Comparison of ENCODE assay signal across 18 cellular contexts in genomic region chr1:225347123-225347683, GRCh38.
DNase-seq lines count a peak whose midpoint lies in the region; ATAC-seq and TF ChIP-seq lines count a peak whose summit lies in the region.
"Had no signal": no experiment of that assay in that cellular context is flagged by ENCODE, and none has a peak within 500 bp of the region (broad histone marks: within the 10 kb centered on the region; RNA-seq: fewer than 3 reads in every experiment).

No MANE protein-coding gene starts in this region.

- ATAC-seq in GM18511 (IDR thresholded peaks at IDR 0.05; ENCODE audit: unreplicated experiment) (peak; percentile 60), GM21576 (IDR thresholded peaks at IDR 0.05; ENCODE audit: unreplicated experiment) (no peak)
- ATAC-seq: natural killer cell, upper lobe of right lung had no signal

- peaks cover 7% of the 10 kb centered on the region for H3K9me3 Mint-ChIP-seq in neural crest cell
- H3K9me3 Mint-ChIP-seq: activated CD4-positive, alpha-beta T cell treated with anti-CD3 and anti-CD28 coated beads, Interleukin-2, amount 10 ng/mL, durations not matched to agents 24 days and 14 days had no signal

- no peak for TF ChIP-seq CTCF in neural crest cell (conservative IDR thresholded peaks at IDR 0.05)

- in situ Hi-C loops in KBM-7 (cut with MboI; ENCODE audit: low pct_unique_long_range_greater_than_20kb, low sequenced_read_pairs): no loop called here

- no peak overlapping the region for H3K27ac ChIP-seq in caudate nucleus (ENCODE audit: low read depth, low read length)
- H3K27ac ChIP-seq: cardiac muscle cell, upper lobe of right lung had no signal

- DNase-seq in KBM-7 (peak; percentile 89), RPMI7951 (ENCODE audit: low read depth) (peak; percentile 6), neural crest cell (ENCODE audit: low read depth, low spot score) (peak; percentile 8), NCI-H69 (lab: John Stamatoyannopoulos, UW) (no peak), caudate nucleus (lab: John Stamatoyannopoulos, UW) (no peak), posterior cingulate gyrus (no peak)
- DNase-seq: activated CD4-positive, alpha-beta T cell treated with anti-CD3 and anti-CD28 coated beads, Interleukin-2, amount 10 ng/mL, durations not matched to agents 24 days and 14 days; activated effector memory CD4-positive, alpha-beta T cell treated with Interleukin-2 at 50 U/mL for 16 hours; COR-L47; KG1; mesendoderm; natural killer cell; NCI-H1417 treated with DMSO at 0.1 percent for 48 hours; NCI-H226; upper lobe of right lung had no signal

- peak overlapping the region; percentile 22 for H3K27ac Mint-ChIP-seq in neural crest cell (ENCODE audit: unreplicated experiment)
- H3K27ac Mint-ChIP-seq: activated CD4-positive, alpha-beta T cell treated with anti-CD3 and anti-CD28 coated beads, Interleukin-2, amount 10 ng/mL, durations not matched to agents 24 days and 14 days; natural killer cell had no signal

- H3K4me1 Mint-ChIP-seq in neural crest cell: peaks cover 23% of the 10 kb centered on the region
- H3K4me1 Mint-ChIP-seq: activated CD4-positive, alpha-beta T cell treated with anti-CD3 and anti-CD28 coated beads, Interleukin-2, amount 10 ng/mL, durations not matched to agents 24 days and 14 days; natural killer cell had no signal

- peaks cover 3% of the 10 kb centered on the region for H3K36me3 Mint-ChIP-seq in neural crest cell (ENCODE audit: low read depth)

- intact Hi-C loops in posterior cingulate gyrus (cut with DNase I): no loop called here

- H3K27me3 Mint-ChIP-seq in neural crest cell (ENCODE audit: low read depth): no peaks in the 10 kb centered on the region

- peak overlapping the region; percentile 9 for H3K4me3 Mint-ChIP-seq in neural crest cell
- H3K4me3 Mint-ChIP-seq: activated CD4-positive, alpha-beta T cell treated with anti-CD3 and anti-CD28 coated beads, Interleukin-2, amount 10 ng/mL, durations not matched to agents 24 days and 14 days; natural killer cell had no signal

Comparison
In these comparisons a context has a peak if more than half of its experiments do, and no peak if none do; other contexts are left out.
1. DNase-seq: peak in KBM-7 (single experiment), RPMI7951 (single experiment) and neural crest cell (single experiment); none in NCI-H69 (single experiment), caudate nucleus (0 of 61) and posterior cingulate gyrus (0 of 10).